Comparison of ENCODE assay signal across 18 cellular contexts in genomic region chr1:31991202-31991601, GRCh38.
"Had no signal": no experiment of that assay in that cellular context is flagged by ENCODE, and none has a peak within 500 bp of the region (broad histone marks: within the 10 kb centered on the region; RNA-seq: fewer than 3 reads in every experiment).

No MANE protein-coding gene starts in this region.

- H3K9me3 ChIP-seq: gastrocnemius medialis, suprapubic skin, tibial nerve had no signal

- H3K4me1 ChIP-seq: gastrocnemius medialis, suprapubic skin had no signal

- DNase-seq: activated CD4-positive, alpha-beta memory T cell treated with anti-CD3 and anti-CD28 coated beads for 36 hours; activated CD4-positive, alpha-beta T cell treated with anti-CD3 and anti-CD28 coated beads for 4 hours; activated naive CD4-positive, alpha-beta T cell treated with Interleukin-2 at 50 U/mL for 16 hours; activated naive CD8-positive, alpha-beta T cell treated with anti-CD3 and anti-CD28 coated beads, Interleukin-2, amount 10 ng/mL, durations not matched to agents 7 days and 5 days; activated T-cell treated with anti-CD3 and anti-CD28 coated beads, Interleukin-2, amount 50 U/mL, for 48 hours; gastrocnemius medialis; hippocampal formation; kidney glomerular epithelial cell; midbrain; natural killer cell; stimulated activated CD4-positive, alpha-beta T cell treated with anti-CD3 and anti-CD28 coated beads, Interleukin-4, amount 100 ng/mL, for 4 hours; stimulated activated naive CD8-positive, alpha-beta T cell treated with anti-CD3 and anti-CD28 coated beads, Interleukin-15, Interleukin-2, amounts not matched to agents 100 U/mL and 50 U/mL, for 24 hours; T1000 had no signal

- H3K9me3 Mint-ChIP-seq: activated CD4-positive, alpha-beta memory T cell treated with anti-CD3 and anti-CD28 coated beads for 36 hours; activated naive CD8-positive, alpha-beta T cell treated with anti-CD3 and anti-CD28 coated beads, Interleukin-2, amount 10 ng/mL, durations not matched to agents 7 days and 5 days; natural killer cell; WTC11 had no signal

- H3K27ac Mint-ChIP-seq: activated CD4-positive, alpha-beta memory T cell treated with anti-CD3 and anti-CD28 coated beads for 36 hours; activated naive CD8-positive, alpha-beta T cell treated with anti-CD3 and anti-CD28 coated beads, Interleukin-2, amount 10 ng/mL, durations not matched to agents 7 days and 5 days; natural killer cell; WTC11 had no signal

- H3K36me3 ChIP-seq: cardiac muscle cell, gastrocnemius medialis, suprapubic skin, tibial nerve had no signal

- H3K27ac ChIP-seq: cardiac muscle cell, epithelial cell of prostate, gastrocnemius medialis, suprapubic skin, tibial nerve had no signal

- H3K36me3 Mint-ChIP-seq: activated CD4-positive, alpha-beta memory T cell treated with anti-CD3 and anti-CD28 coated beads for 36 hours; activated naive CD8-positive, alpha-beta T cell treated with anti-CD3 and anti-CD28 coated beads, Interleukin-2, amount 10 ng/mL, durations not matched to agents 7 days and 5 days; natural killer cell; WTC11 had no signal

- H3K27me3 Mint-ChIP-seq: activated CD4-positive, alpha-beta memory T cell treated with anti-CD3 and anti-CD28 coated beads for 36 hours; activated naive CD8-positive, alpha-beta T cell treated with anti-CD3 and anti-CD28 coated beads, Interleukin-2, amount 10 ng/mL, durations not matched to agents 7 days and 5 days had no signal

- H3K4me3 ChIP-seq: cardiac muscle cell, gastrocnemius medialis, suprapubic skin, tibial nerve had no signal

- H3K4me3 Mint-ChIP-seq: activated CD4-positive, alpha-beta memory T cell treated with anti-CD3 and anti-CD28 coated beads for 36 hours; activated naive CD8-positive, alpha-beta T cell treated with anti-CD3 and anti-CD28 coated beads, Interleukin-2, amount 10 ng/mL, durations not matched to agents 7 days and 5 days; natural killer cell; WTC11 had no signal

- H3K27me3 ChIP-seq: cardiac muscle cell, gastrocnemius medialis, suprapubic skin, tibial nerve had no signal

- ATAC-seq: natural killer cell; stimulated activated naive CD8-positive, alpha-beta T cell treated with anti-CD3 and anti-CD28 coated beads, Interleukin-15, Interleukin-2, amounts not matched to agents 100 U/mL and 50 U/mL, for 24 hours; WTC11 had no signal
